ENCODE assay signal across 21 cellular contexts in genomic region chr1:89686520-89686919, GRCh38. TPM values are rescaled to one million over a fixed set of nuclear protein-coding genes. Genes with fewer than 3 reads are reported as not detected.
A peak's percentile ranks its signal among the peaks of the same experiment; 100 is the strongest.
DNase-seq lines count a peak whose midpoint lies in the region; ATAC-seq lines count a peak whose summit lies in the region.
"Had no signal": no experiment of that assay in that cellular context is flagged by ENCODE, and none has a peak within 500 bp of the region (broad histone marks: within the 10 kb centered on the region; RNA-seq: fewer than 3 reads in every experiment).

No MANE protein-coding gene starts in this region.

- ATAC-seq in HG02938 (IDR thresholded peaks at IDR 0.05; ENCODE audit: unreplicated experiment): no peak
- ATAC-seq: HCT116, left lobe of liver had no signal

- intact Hi-C loops in activated naive CD4-positive, alpha-beta T cell treated with anti-CD3 and anti-CD28 coated beads for 36 hours (cut with micrococcal nuclease): loop anchor here (1.0 to 2.0 kb wide), 2 partner anchors 11 to 16 kb away; no protein-coding TSS in a partner anchor
- intact Hi-C loops in activated T-helper 2 cell treated with anti-CD3 and anti-CD28 coated beads, Interferon-gamma antibody, Interleukin-2, Interleukin-4, amounts not matched to agents 10 μg/mL and 5 μg/mL and 100 μg/mL, durations not matched to agents 14 hours and 24 hours and 36 hours (cut with micrococcal nuclease): no loop called here

- H3K4me3 Mint-ChIP-seq in activated naive CD4-positive, alpha-beta T cell treated with anti-CD3 and anti-CD28 coated beads for 36 hours: no peak overlapping the region
- H3K4me3 Mint-ChIP-seq in activated T-helper 2 cell treated with anti-CD3 and anti-CD28 coated beads, Interferon-gamma antibody, Interleukin-2, Interleukin-4, amounts not matched to agents 10 μg/mL and 5 μg/mL and 100 μg/mL, durations not matched to agents 14 hours and 24 hours and 36 hours (ENCODE audit: low read depth): no peak overlapping the region
- H3K4me3 Mint-ChIP-seq: brain had no signal

- peak overlapping the region; percentile 79 for H3K27ac Mint-ChIP-seq in activated naive CD4-positive, alpha-beta T cell treated with anti-CD3 and anti-CD28 coated beads for 36 hours
- H3K27ac Mint-ChIP-seq in activated T-helper 2 cell treated with anti-CD3 and anti-CD28 coated beads, Interferon-gamma antibody, Interleukin-2, Interleukin-4, amounts not matched to agents 10 μg/mL and 5 μg/mL and 100 μg/mL, durations not matched to agents 14 hours and 24 hours and 36 hours: peak overlapping the region; percentile 84
- H3K27ac Mint-ChIP-seq: brain had no signal

- H3K27me3 Mint-ChIP-seq in activated naive CD4-positive, alpha-beta T cell treated with anti-CD3 and anti-CD28 coated beads for 36 hours (ENCODE audit: low read depth): no peaks in the 10 kb centered on the region
- no peaks in the 10 kb centered on the region for H3K27me3 Mint-ChIP-seq in activated T-helper 2 cell treated with anti-CD3 and anti-CD28 coated beads, Interferon-gamma antibody, Interleukin-2, Interleukin-4, amounts not matched to agents 10 μg/mL and 5 μg/mL and 100 μg/mL, durations not matched to agents 14 hours and 24 hours and 36 hours (ENCODE audit: low read depth)
- H3K27me3 Mint-ChIP-seq: brain had no signal

- DNase-seq in activated naive CD4-positive, alpha-beta T cell treated with anti-CD3 and anti-CD28 coated beads for 36 hours: peak; percentile 23
- no peak for DNase-seq in activated naive CD4-positive, alpha-beta T cell (lab: John Stamatoyannopoulos, UW)
- DNase-seq in DMS53 treated with DMSO at 0.1 percent for 48 hours (lab: John Stamatoyannopoulos, UW; ENCODE audit: unreplicated experiment): peak; percentile 10
- no peak for DNase-seq in activated T-helper 2 cell treated with anti-CD3 and anti-CD28 coated beads, Interferon-gamma antibody, Interleukin-2, Interleukin-4, amounts not matched to agents 10 μg/mL and 5 μg/mL and 100 μg/mL, durations not matched to agents 14 hours and 24 hours and 36 hours (ENCODE audit: low spot score)
- peak; percentile 10 for DNase-seq in renal cortical epithelial cell (ENCODE audit: low read depth)
- no peak for DNase-seq in HUDEP-2 (lab: John Stamatoyannopoulos, UW; ENCODE audit: unreplicated experiment in 76 of 76)
- no peak for DNase-seq in AG08395 (ENCODE audit: low spot score)
- DNase-seq: activated CD8-positive, alpha-beta memory T cell treated with anti-CD3 and anti-CD28 coated beads, Interleukin-2, amount 50 U/mL, for 48 hours; glutamatergic neuron; Kasumi-1; NCI-H1048; NCI-H1930; NCI-H446; posterior cingulate gyrus; stimulated activated naive CD4-positive, alpha-beta T cell; T-helper 9 cell; tibial artery had no signal

- peaks cover 37% of the 10 kb centered on the region for H3K36me3 Mint-ChIP-seq in activated naive CD4-positive, alpha-beta T cell treated with anti-CD3 and anti-CD28 coated beads for 36 hours (ENCODE audit: low read depth)
- peaks cover 82% of the 10 kb centered on the region for H3K36me3 Mint-ChIP-seq in activated T-helper 2 cell treated with anti-CD3 and anti-CD28 coated beads, Interferon-gamma antibody, Interleukin-2, Interleukin-4, amounts not matched to agents 10 μg/mL and 5 μg/mL and 100 μg/mL, durations not matched to agents 14 hours and 24 hours and 36 hours (ENCODE audit: low read depth)

- no peaks in the 10 kb centered on the region for H3K9me3 Mint-ChIP-seq in activated naive CD4-positive, alpha-beta T cell treated with anti-CD3 and anti-CD28 coated beads for 36 hours
- peaks cover 5% of the 10 kb centered on the region for H3K9me3 Mint-ChIP-seq in activated T-helper 2 cell treated with anti-CD3 and anti-CD28 coated beads, Interferon-gamma antibody, Interleukin-2, Interleukin-4, amounts not matched to agents 10 μg/mL and 5 μg/mL and 100 μg/mL, durations not matched to agents 14 hours and 24 hours and 36 hours
- H3K9me3 Mint-ChIP-seq: brain had no signal

- peaks cover 60% of the 10 kb centered on the region for H3K4me1 Mint-ChIP-seq in activated naive CD4-positive, alpha-beta T cell treated with anti-CD3 and anti-CD28 coated beads for 36 hours (ENCODE audit: low read depth)
- peaks cover 61% of the 10 kb centered on the region for H3K4me1 Mint-ChIP-seq in activated T-helper 2 cell treated with anti-CD3 and anti-CD28 coated beads, Interferon-gamma antibody, Interleukin-2, Interleukin-4, amounts not matched to agents 10 μg/mL and 5 μg/mL and 100 μg/mL, durations not matched to agents 14 hours and 24 hours and 36 hours (ENCODE audit: low read depth)

- CTCF ChIA-PET in activated naive CD4-positive, alpha-beta T cell treated with anti-CD3 and anti-CD28 coated beads for 36 hours (lab: Charles Lee): interaction anchor here (0.8 to 1.3 kb wide), 3 partner anchors 11 to 77 kb away, joined by 3 to 4 read pairs (median 3); no protein-coding TSS in a partner anchor

RNA-seq across cellular contexts. Expression of gene LRRC8C, which starts 53.6 kb away (rescaled TPM):
- total RNA-seq in activated naive CD4-positive, alpha-beta T cell treated with anti-CD3 and anti-CD28 coated beads for 36 hours: 10 to 100 TPM; 13.6 TPM
- total RNA-seq in activated T-helper 2 cell treated with anti-CD3 and anti-CD28 coated beads, Interferon-gamma antibody, Interleukin-2, Interleukin-4, amounts not matched to agents 10 μg/mL and 5 μg/mL and 100 μg/mL, durations not matched to agents 14 hours and 24 hours and 36 hours: 56.1 and 56.5 TPM in 2 replicates
- total RNA-seq in renal cortical epithelial cell: 2.6 and 5.7 TPM in 2 replicates

Comparison
In these comparisons a context has a peak if more than half of its experiments do, and no peak if none do; other contexts are left out.
1. DNase-seq: peak in activated naive CD4-positive, alpha-beta T cell treated with anti-CD3 and anti-CD28 coated beads for 36 hours (single experiment), DMS53 treated with DMSO at 0.1 percent for 48 hours (single experiment) and renal cortical epithelial cell (single experiment); none in activated naive CD4-positive, alpha-beta T cell (0 of 4), activated T-helper 2 cell treated with anti-CD3 and anti-CD28 coated beads, Interferon-gamma antibody, Interleukin-2, Interleukin-4, amounts not matched to agents 10 μg/mL and 5 μg/mL and 100 μg/mL, durations not matched to agents 14 hours and 24 hours and 36 hours (single experiment), HUDEP-2 (0 of 76) and AG08395 (single experiment).